8 cellular contexts compared by ENCODE assay signal in genomic region chr2:234494361-234495075, GRCh38. TPM values are rescaled to one million over a fixed set of nuclear protein-coding genes. Genes with fewer than 3 reads are reported as not detected.
DNase-seq lines count a peak whose midpoint lies in the region; ATAC-seq lines count a peak whose summit lies in the region.

No MANE protein-coding gene starts in this region.

- H3K36me3 ChIP-seq in CD8-positive, alpha-beta memory T cell (ENCODE audit: insufficient read depth, low read length) = peaks cover 22% of the 10 kb centered on the region

- H3K4me1 ChIP-seq in CD8-positive, alpha-beta memory T cell (ENCODE audit: insufficient read depth, low read length) = peaks cover 44% of the 10 kb centered on the region

- H3K4me3 Mint-ChIP-seq in CD8-positive, alpha-beta memory T cell = peak overlapping the region; percentile 96 to 100 (median 98)
- H3K4me3 Mint-ChIP-seq in IgD-negative memory B cell = peak overlapping the region; percentile 86 to 99 (median 98)
- H3K4me3 Mint-ChIP-seq in activated CD8-positive, alpha-beta T cell treated with anti-CD3 and anti-CD28 coated beads, Interleukin-2, amount 10 ng/mL, durations not matched to agents 7 days and 5 days = peak overlapping the region; percentile 92

- peaks cover 0 to 8% (median 3%) of the 10 kb centered on the region in 5 donors for H3K9me3 Mint-ChIP-seq in CD8-positive, alpha-beta memory T cell
- H3K9me3 Mint-ChIP-seq in IgD-negative memory B cell = no peaks in the 10 kb centered on the region
- H3K9me3 Mint-ChIP-seq in activated CD8-positive, alpha-beta T cell treated with anti-CD3 and anti-CD28 coated beads, Interleukin-2, amount 10 ng/mL, durations not matched to agents 7 days and 5 days (ENCODE audit: insufficient read depth) = no peaks in the 10 kb centered on the region

- peaks cover 28 to 64% (median 35%) of the 10 kb centered on the region in 3 donors for H3K36me3 Mint-ChIP-seq in CD8-positive, alpha-beta memory T cell
- H3K36me3 Mint-ChIP-seq in IgD-negative memory B cell = peaks cover 2% of the 10 kb centered on the region
- H3K36me3 Mint-ChIP-seq in activated CD8-positive, alpha-beta T cell treated with anti-CD3 and anti-CD28 coated beads, Interleukin-2, amount 10 ng/mL, durations not matched to agents 7 days and 5 days (ENCODE audit: low read depth) = peaks cover 63% of the 10 kb centered on the region

- H3K27ac Mint-ChIP-seq in CD8-positive, alpha-beta memory T cell = peak overlapping the region; percentile 96 to 100 (median 99)
- H3K27ac Mint-ChIP-seq in IgD-negative memory B cell = peak overlapping the region; percentile 13 to 92 (median 33)
- H3K27ac Mint-ChIP-seq in activated CD8-positive, alpha-beta T cell treated with anti-CD3 and anti-CD28 coated beads, Interleukin-2, amount 10 ng/mL, durations not matched to agents 7 days and 5 days = peak overlapping the region; percentile 92

- CTCF ChIA-PET in CD8-positive, alpha-beta memory T cell (lab: Charles Lee) = interaction anchor here (3.2 to 6.2 kb wide), 3 partner anchors 11 to 204 kb away, joined by 15 to 86 read pairs (median 17); no protein-coding TSS in a partner anchor
- CTCF ChIA-PET in activated CD8-positive, alpha-beta T cell treated with anti-CD3 and anti-CD28 coated beads, Interleukin-2, amount 10 ng/mL, durations not matched to agents 7 days and 5 days (lab: Charles Lee) = interaction anchor here (0.6 to 4.9 kb wide), 7 partner anchors 40 to 358 kb away, joined by 3 to 48 read pairs (median 4); no protein-coding TSS in a partner anchor

- peak overlapping the region; percentile 75 for H3K4me3 ChIP-seq in CD8-positive, alpha-beta memory T cell (ENCODE audit: low read length)
- H3K4me3 ChIP-seq in iPS-11a (ENCODE audit: low read depth, low read length) = peak overlapping the region; percentile 89

- peak overlapping the region; percentile 95 for H3K27ac ChIP-seq in CD8-positive, alpha-beta memory T cell (ENCODE audit: low read depth, low read length)

- H3K4me1 Mint-ChIP-seq in CD8-positive, alpha-beta memory T cell = peaks cover 51 to 59% (median 59%) of the 10 kb centered on the region in 3 donors
- peaks cover 44 to 54% (median 51%) of the 10 kb centered on the region in 3 donors for H3K4me1 Mint-ChIP-seq in IgD-negative memory B cell
- peaks cover 51% of the 10 kb centered on the region for H3K4me1 Mint-ChIP-seq in activated CD8-positive, alpha-beta T cell treated with anti-CD3 and anti-CD28 coated beads, Interleukin-2, amount 10 ng/mL, durations not matched to agents 7 days and 5 days (ENCODE audit: low read depth)

- H3K9me3 ChIP-seq in CD8-positive, alpha-beta memory T cell (ENCODE audit: low read length) = no peaks in the 10 kb centered on the region

- ATAC-seq in activated CD8-positive, alpha-beta T cell treated with anti-CD3 and anti-CD28 coated beads, Interleukin-2, amount 10 ng/mL, durations not matched to agents 7 days and 5 days = no peak
- ATAC-seq in HG02981 (IDR thresholded peaks at IDR 0.05; ENCODE audit: unreplicated experiment) (no peak), left ventricle myocardium superior (no peak)

- DNase-seq in CD8-positive, alpha-beta memory T cell = peak in 4 of 5 donors; percentile 21 to 61 (median 58)
- peak; percentile 60 for DNase-seq in activated CD8-positive, alpha-beta T cell treated with anti-CD3 and anti-CD28 coated beads, Interleukin-2, amount 10 ng/mL, durations not matched to agents 7 days and 5 days
- DNase-seq in superior temporal gyrus (ENCODE audit: extremely low spot score) (peak; percentile 70), NCI-H446 (lab: John Stamatoyannopoulos, UW) (no peak), left ventricle myocardium superior (no peak)

- H3K27me3 ChIP-seq in CD8-positive, alpha-beta memory T cell (ENCODE audit: insufficient read depth, low read length, poor library complexity, severe bottlenecking) = no peaks in the 10 kb centered on the region

- H3K27me3 Mint-ChIP-seq in CD8-positive, alpha-beta memory T cell = peaks cover 0 to 19% of the 10 kb centered on the region in 2 donors
- no peaks in the 10 kb centered on the region for H3K27me3 Mint-ChIP-seq in IgD-negative memory B cell
- H3K27me3 Mint-ChIP-seq in activated CD8-positive, alpha-beta T cell treated with anti-CD3 and anti-CD28 coated beads, Interleukin-2, amount 10 ng/mL, durations not matched to agents 7 days and 5 days (ENCODE audit: low read depth) = no peaks in the 10 kb centered on the region

- intact Hi-C loops in left ventricle myocardium superior (cut with micrococcal nuclease) = no loop called here

- POLR2A ChIA-PET in CD8-positive, alpha-beta memory T cell (lab: Charles Lee) = interaction anchor here (0.6 to 4.0 kb wide), 5 partner anchors 11 to 204 kb away, joined by 3 to 60 read pairs (median 4); no protein-coding TSS in a partner anchor
- POLR2A ChIA-PET in activated CD8-positive, alpha-beta T cell treated with anti-CD3 and anti-CD28 coated beads, Interleukin-2, amount 10 ng/mL, durations not matched to agents 7 days and 5 days (lab: Charles Lee) = interaction anchor here (0.6 to 7.3 kb wide), 12 partner anchors 8 to 359 kb away, joined by 3 to 220 read pairs (median 6); no protein-coding TSS in a partner anchor

RNA-seq across cellular contexts. Expression of gene ARL4C, which starts 2.4 kb away (rescaled TPM):
- total RNA-seq in CD8-positive, alpha-beta memory T cell = 10 to 100 TPM; 54.0 to 54.7 TPM
- polyA plus RNA-seq in CD8-positive, alpha-beta memory T cell = 247 TPM
- polyA plus RNA-seq in IgD-negative memory B cell = 20.6 TPM
- total RNA-seq in activated CD8-positive, alpha-beta T cell treated with anti-CD3 and anti-CD28 coated beads, Interleukin-2, amount 10 ng/mL, durations not matched to agents 7 days and 5 days = 100 to 1,000 TPM; 123 to 126 TPM
- 1.5 TPM for total RNA-seq in left ventricle myocardium superior

Comparison
In these comparisons a context has a peak if more than half of its experiments do, and no peak if none do; other contexts are left out.
1. DNase-seq: peak in CD8-positive, alpha-beta memory T cell (4 of 5), activated CD8-positive, alpha-beta T cell treated with anti-CD3 and anti-CD28 coated beads, Interleukin-2, amount 10 ng/mL, durations not matched to agents 7 days and 5 days (single experiment) and superior temporal gyrus (single experiment); none in NCI-H446 (0 of 2) and left ventricle myocardium superior (single experiment).
2. H3K27ac Mint-ChIP-seq: peak in every context shown above with its lines; median percentile 99 in CD8-positive, alpha-beta memory T cell; 92 in activated CD8-positive, alpha-beta T cell treated with anti-CD3 and anti-CD28 coated beads, Interleukin-2, amount 10 ng/mL, durations not matched to agents 7 days and 5 days; 33 in IgD-negative memory B cell.
3. RNA of gene ARL4C, which starts 2.4 kb away (total RNA-seq): 123 to 126 TPM in activated CD8-positive, alpha-beta T cell treated with anti-CD3 and anti-CD28 coated beads, Interleukin-2, amount 10 ng/mL, durations not matched to agents 7 days and 5 days and 54.0 to 54.7 TPM in CD8-positive, alpha-beta memory T cell; 1.5 TPM in left ventricle myocardium superior (single experiment); every median in the first group is over 10 times any median in the second.
4. Peak in every context shown above with its lines, with median percentiles within 50 percentile points of each other: H3K4me3 Mint-ChIP-seq.